In the genomic region with DNA sequence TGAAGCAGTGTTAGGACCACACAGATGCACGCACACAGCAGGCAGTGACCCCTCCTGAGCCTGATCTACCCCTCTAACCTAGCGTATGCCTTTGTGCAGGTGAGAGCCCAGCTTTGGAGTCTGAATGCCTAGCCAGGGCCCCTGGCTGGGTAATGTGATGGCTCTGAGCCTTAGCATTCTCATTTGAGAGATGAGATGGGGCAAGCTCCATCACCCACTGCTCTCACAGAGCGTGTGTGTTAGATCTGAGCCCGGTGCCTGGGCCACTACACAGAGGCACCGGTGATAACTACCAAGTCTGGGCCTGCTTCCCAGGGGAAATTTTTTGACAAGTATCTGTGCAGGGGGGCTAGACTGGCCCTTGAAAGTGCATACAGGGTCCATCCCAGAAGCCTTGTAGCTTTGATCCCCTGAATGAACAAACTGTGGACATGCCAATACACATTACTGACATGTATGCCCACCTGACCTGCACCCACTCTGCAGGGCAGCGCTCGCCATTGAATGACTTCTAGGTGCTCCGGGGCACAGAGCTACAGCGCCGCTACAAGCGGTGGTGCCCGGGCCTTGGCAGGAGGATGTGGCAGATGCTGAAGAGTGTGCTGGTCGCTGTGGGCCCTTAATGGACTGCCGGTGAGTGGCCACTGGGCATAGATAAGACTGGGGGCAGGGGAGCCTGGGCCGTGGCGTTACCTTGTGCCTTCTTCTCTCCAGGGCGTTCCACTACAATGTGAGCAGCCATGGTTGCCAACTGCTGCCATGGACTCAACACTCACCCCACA, we compare ENCODE assay signal across 10 cellular contexts. TPM values are rescaled to one million over a fixed set of nuclear protein-coding genes. Genes with fewer than 3 reads are reported as not detected.
DNase-seq lines count a peak whose midpoint lies in the region; ATAC-seq and TF ChIP-seq lines count a peak whose summit lies in the region.
"Not testable (repeated sequence)": the region's sequence is repeated elsewhere in the genome, so short reads cannot be mapped to it uniquely, and the experiment has no call there.
"Had no signal": no experiment of that assay in that cellular context is flagged by ENCODE, and none has a peak within 500 bp of the region (broad histone marks: within the 10 kb centered on the region; RNA-seq: fewer than 3 reads in every experiment).

No MANE protein-coding gene starts in this region.

- not testable (repeated sequence) for H3K36me3 Mint-ChIP-seq in T-cell

- not testable (repeated sequence) for H3K4me3 ChIP-seq in adrenal gland; osteoblast (ENCODE audit: insufficient read depth, low read length)
- peak overlapping the region; percentile 66 to 92 (median 89) for H3K4me3 ChIP-seq in right lobe of liver

- ATAC-seq in T-cell (replicated peaks in 1 of 4); Right ventricle myocardium superior (ENCODE audit: poor library complexity); right lobe of liver: not testable (repeated sequence)

- H3K27ac Mint-ChIP-seq in T-cell, result peak overlapping the region; percentile 15 to 34

- peak in 9 of 34 experiments; percentile 0 to 24 (median 2) for DNase-seq in T-cell
- peak; percentile 71 for DNase-seq in activated CD8-positive, alpha-beta memory T cell treated with anti-CD3 and anti-CD28 coated beads, Interleukin-2, amount 50 U/mL, for 48 hours
- peak; percentile 2 to 54 (median 16) for DNase-seq in adrenal gland
- DNase-seq in Right ventricle myocardium superior, result peak; percentile 40
- DNase-seq in right lobe of liver, result peak; percentile 44 to 65 (median 46)
- DNase-seq in osteoblast (ENCODE audit: insufficient read length, low spot score, missing footprints), result peak; percentile 36
- peak; percentile 35 for DNase-seq in stimulated activated CD8-positive, alpha-beta memory T cell treated with anti-CD3 and anti-CD28 coated beads, Interleukin-4, amount 100 ng/mL, for 48 hours

- not testable (repeated sequence) for H3K9me3 ChIP-seq in adrenal gland (replicated peaks in 1 of 3); right lobe of liver; osteoblast (ENCODE audit: low read depth, low read length)

- CTCF ChIA-PET in T-cell (lab: Charles Lee), result not testable (repeated sequence)

- not testable (repeated sequence) for H3K27ac ChIP-seq in adrenal gland; osteoblast (ENCODE audit: low read depth, low read length)
- peak overlapping the region; percentile 96 to 98 (median 96) for H3K27ac ChIP-seq in right lobe of liver

- peak overlapping the region in 2 of 3 donors; percentile 14 to 45 for H3K4me3 Mint-ChIP-seq in T-cell

- not testable (repeated sequence) for H3K27me3 ChIP-seq in adrenal gland, right lobe of liver
- peaks cover 10% of the 10 kb centered on the region for H3K27me3 ChIP-seq in osteoblast (ENCODE audit: insufficient read depth, low read length)

- not testable (repeated sequence) for H3K4me1 Mint-ChIP-seq in T-cell

- TF ChIP-seq CTCF in adrenal gland (IDR thresholded peaks at IDR 0.05); right lobe of liver (IDR thresholded peaks at IDR 0.05); osteoblast (IDR thresholded peaks at IDR 0.05; ENCODE audit: extremely low read depth, low read depth, low read length): not testable (repeated sequence)

- H3K36me3 ChIP-seq in adrenal gland (replicated peaks in 1 of 2); osteoblast (ENCODE audit: insufficient read depth, low read length): not testable (repeated sequence)
- peaks cover 0 to 22% (median 0%) of the 10 kb centered on the region in 4 donors for H3K36me3 ChIP-seq in right lobe of liver

- intact Hi-C loops in adrenal gland (cut with DNase I); Right ventricle myocardium superior (cut with DNase I); right lobe of liver (cut with DNase I): not testable (repeated sequence)

- peaks cover 14% of the 10 kb centered on the region for H4K20me1 ChIP-seq in osteoblast (ENCODE audit: insufficient read depth, low read length)

- H3K4me1 ChIP-seq in adrenal gland (replicated peaks in 1 of 2), result peaks cover 21 to 32% of the 10 kb centered on the region in 2 donors
- peaks cover 0 to 28% (median 13%) of the 10 kb centered on the region in 4 donors for H3K4me1 ChIP-seq in right lobe of liver
- H3K4me1 ChIP-seq in osteoblast (ENCODE audit: insufficient read depth, low read length), result peaks cover 20% of the 10 kb centered on the region

- peaks cover 36% of the 10 kb centered on the region for H3K79me2 ChIP-seq in osteoblast (ENCODE audit: insufficient read depth, low read length)

- H3K27me3 Mint-ChIP-seq in T-cell, result not testable (repeated sequence)

- WGBS in adrenal gland, 4 donors, result 88 to 92% (median 89%) methylated on average over 13 to 17 of the region's 17 CpGs
- WGBS in right lobe of liver (ENCODE audit: insufficient coverage, low coverage, low lambda C conversion rate, missing lambda C conversion rate), result 51% methylated on average over 16 of the region's 17 CpGs

- H2AFZ ChIP-seq in osteoblast (ENCODE audit: low read length), result not testable (repeated sequence)

- H3K4me2 ChIP-seq in osteoblast (ENCODE audit: insufficient read depth, low read length), result not testable (repeated sequence)

- TF ChIP-seq POLR2A in adrenal gland (IDR thresholded peaks at IDR 0.05); right lobe of liver (IDR thresholded peaks at IDR 0.05): not testable (repeated sequence)

- not testable (repeated sequence) for H3K9me3 Mint-ChIP-seq in T-cell

- POLR2A ChIA-PET in T-cell (lab: Charles Lee), result not testable (repeated sequence)

RNA-seq across cellular contexts. Expression of a gene that starts 20.7 kb away (rescaled TPM):
- 1,000 to 10,000 TPM; 2,148 to 4,743 (median 3,650) TPM for total RNA-seq in T-cell
- total RNA-seq in adrenal gland, result 1,000 to 10,000 TPM in 3 of 8 donors, 100 to 1,000 TPM in 1, under 1 TPM in 3, not detected in 1; under 0.01 to 2,119 (median 890) TPM
- polyA plus RNA-seq in adrenal gland, result not detected
- total RNA-seq in Right ventricle myocardium superior, result 9,391 TPM
- total RNA-seq in right lobe of liver, result 1,000 to 10,000 TPM in 3 of 6 experiments, 100 to 1,000 TPM in 1, under 1 TPM in 2; under 0.01 to 3,377 (median 977) TPM
- under 0.01 TPM in 1 of 2 replicates, not detected in the other for total RNA-seq in osteoblast
- total RNA-seq: M059J had no signal
- polyA plus RNA-seq: BJ, foreskin keratinocyte had no signal

RNA-seq across cellular contexts. Expression of a gene that starts 32.7 kb away (rescaled TPM):
- total RNA-seq in T-cell, result 10 to 100 TPM; 18.1 to 34.8 (median 29.1) TPM
- 100 to 1,000 TPM in 4 of 8 donors, 10 to 100 TPM in 4; 46.4 to 205 (median 111) TPM for total RNA-seq in adrenal gland
- polyA plus RNA-seq in adrenal gland, result 100 to 1,000 TPM in 1 of 3 donors, 10 to 100 TPM in 1, 1 to 10 TPM in 1; 7.9 to 185 (median 25.8) TPM
- 11.7 TPM for total RNA-seq in Right ventricle myocardium superior
- 10 to 100 TPM; 22.7 to 30.7 (median 24.1) TPM for total RNA-seq in right lobe of liver
- total RNA-seq in osteoblast, result 54.6 and 71.6 TPM in 2 replicates
